Comparison of ENCODE assay signal across 13 cellular contexts in the genomic region with DNA sequence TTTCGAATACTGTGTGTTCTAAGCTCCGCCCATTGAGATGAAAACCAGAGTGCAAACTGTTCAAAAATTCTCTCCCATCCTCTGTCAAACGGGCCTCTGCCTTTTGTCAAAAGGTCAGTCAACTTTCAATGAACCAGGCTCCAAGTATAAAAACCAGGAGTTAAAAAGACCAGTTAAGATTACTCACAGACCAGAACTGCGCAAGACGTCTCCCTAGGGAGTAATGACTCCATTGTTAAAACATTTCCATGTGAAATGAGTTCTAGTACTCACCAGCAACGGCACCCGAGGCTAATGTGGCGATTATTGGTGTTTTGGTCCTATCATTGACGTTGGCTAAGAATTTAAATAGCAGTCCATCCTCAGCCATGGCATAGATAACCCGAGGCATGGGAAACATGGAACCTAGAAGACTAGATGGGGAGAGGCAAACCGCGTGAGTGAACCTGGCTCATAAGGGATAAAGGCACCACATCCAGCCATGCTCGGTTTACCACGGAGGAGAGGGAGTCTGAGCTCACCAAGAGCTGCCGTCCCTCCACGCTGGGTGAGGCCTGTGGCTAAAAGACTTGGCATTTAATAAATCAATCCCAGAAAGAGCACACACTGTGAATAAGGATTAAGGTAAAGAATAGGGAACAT.
DNase-seq lines count a peak whose midpoint lies in the region; ATAC-seq and TF ChIP-seq lines count a peak whose summit lies in the region.
"Had no signal": no experiment of that assay in that cellular context is flagged by ENCODE, and none has a peak within 500 bp of the region (broad histone marks: within the 10 kb centered on the region; RNA-seq: fewer than 3 reads in every experiment).

No MANE protein-coding gene starts in this region.

- H3K9me3 ChIP-seq in hepatocyte (ENCODE audit: low read depth), result no peaks in the 10 kb centered on the region
- no peaks in the 10 kb centered on the region for H3K9me3 ChIP-seq in thoracic aorta
- H3K9me3 ChIP-seq in H9 (ENCODE audit: control insufficient read depth, low read depth, low read length), result no peaks in the 10 kb centered on the region

- in situ Hi-C loops in brain microvascular endothelial cell (cut with HindIII; ENCODE audit: low pct_ligation_motif_present, low sequenced_read_pairs) (no loop called here), GM13977 (cut with MboI; ENCODE audit: low pct_unique_long_range_greater_than_20kb, low sequenced_read_pairs, unreplicated experiment) (loop anchor here (25.0 kb wide), 1 partner anchor 590 kb away; no protein-coding TSS in a partner anchor)

- H3K4me2 ChIP-seq in hepatocyte (no peak overlapping the region), H9 (ENCODE audit: insufficient read depth, insufficient read length, low read length) (no peak overlapping the region)
- H3K4me2 ChIP-seq: KMS-11 had no signal

- H3K36me3 ChIP-seq in brain microvascular endothelial cell (replicated peaks) (peaks cover 44% of the 10 kb centered on the region), hepatocyte (replicated peaks; ENCODE audit: insufficient read depth, low read depth) (no peaks in the 10 kb centered on the region), thoracic aorta (peaks cover 30% of the 10 kb centered on the region)

- H3K27me3 ChIP-seq in brain microvascular endothelial cell (replicated peaks), result no peaks in the 10 kb centered on the region
- H3K27me3 ChIP-seq in hepatocyte, result no peaks in the 10 kb centered on the region
- H3K27me3 ChIP-seq in thoracic aorta (replicated peaks; ENCODE audit: insufficient read depth), result no peaks in the 10 kb centered on the region
- no peaks in the 10 kb centered on the region for H3K27me3 ChIP-seq in H9 (ENCODE audit: insufficient read depth, low read length)

- H2BK12ac ChIP-seq in H9 (ENCODE audit: insufficient read length, low read depth, low read length), result no peak overlapping the region

- no peaks in the 10 kb centered on the region for H3K23me2 ChIP-seq in H9 (ENCODE audit: insufficient read length, low read depth, low read length, poor library complexity, severe bottlenecking)

- H2BK120ac ChIP-seq in H9 (ENCODE audit: low read depth, low read length, poor library complexity, severe bottlenecking), result no peak overlapping the region

- peaks cover 50 to 86% (median 74%) of the 10 kb centered on the region in 3 experiments; a peak in 6 of 7 replicates for H3K36me3 Mint-ChIP-seq in H9 (ENCODE audit: insufficient read depth in 1 of 3, low read depth in 3 of 3)

- no peak overlapping the region for H3K56ac ChIP-seq in H9 (ENCODE audit: insufficient read length, low read depth, low read length)

- H3K27ac ChIP-seq in brain microvascular endothelial cell (peak overlapping the region; percentile 93), hepatocyte (peak overlapping the region; percentile 31), thoracic aorta (peak overlapping the region in 1 of 2 donors; percentile 75), H9 (ENCODE audit: insufficient read length, low read depth, low read length) (no peak overlapping the region)
- H3K27ac ChIP-seq: KMS-11 had no signal

- H3K4me3 Mint-ChIP-seq in H9, result no peak overlapping the region
- H3K4me3 Mint-ChIP-seq: activated CD4-positive, alpha-beta T cell treated with anti-CD3 and anti-CD28 coated beads for 36 hours had no signal

- H3K4me3 ChIP-seq in brain microvascular endothelial cell (ENCODE audit: low read depth, low read length) (no peak overlapping the region), hepatocyte (no peak overlapping the region), thoracic aorta (no peak overlapping the region)

- no peak overlapping the region for H2AFZ ChIP-seq in hepatocyte
- no peak overlapping the region for H2AFZ ChIP-seq in H9 (ENCODE audit: low read length)

- DNase-seq in H4 (ENCODE audit: low spot score), result peak; percentile 55
- peak; percentile 99 for DNase-seq in brain microvascular endothelial cell
- DNase-seq in hepatocyte (ENCODE audit: low spot score), result peak; percentile 34
- DNase-seq in thoracic aorta (ENCODE audit: low spot score), result peak; percentile 38
- no peak for DNase-seq in stimulated activated CD4-positive, alpha-beta T cell treated with anti-CD3 and anti-CD28 coated beads, Interleukin-4, amount 100 ng/mL, for 1 hour
- DNase-seq in H9, result no peak
- no peak for DNase-seq in GM13977 (ENCODE audit: low spot score)
- DNase-seq in cortex of kidney (lab: John Stamatoyannopoulos, UW), result no peak
- DNase-seq: activated CD4-positive, alpha-beta T cell treated with anti-CD3 and anti-CD28 coated beads for 36 hours; activated gamma-delta T cell treated with Interleukin-2 at 50 U/mL for 16 hours; effector CD4-positive, alpha-beta T cell; stimulated activated CD4-positive, alpha-beta T cell treated with anti-CD3 and anti-CD28 coated beads, Interleukin-2, amount 100 ng/mL, for 48 hours had no signal

- peaks cover 0 to 6% of the 10 kb centered on the region in 2 experiments; a peak in 2 of 4 replicates for H3K4me1 Mint-ChIP-seq in H9
- H3K4me1 Mint-ChIP-seq: activated CD4-positive, alpha-beta T cell treated with anti-CD3 and anti-CD28 coated beads for 36 hours had no signal

- H3K27ac Mint-ChIP-seq in H9, result no peak overlapping the region
- H3K27ac Mint-ChIP-seq: activated CD4-positive, alpha-beta T cell treated with anti-CD3 and anti-CD28 coated beads for 36 hours had no signal

- no peak overlapping the region for H4K91ac ChIP-seq in H9 (ENCODE audit: insufficient read length, low read depth, low read length)

- no peak overlapping the region for H3K23ac ChIP-seq in H9 (ENCODE audit: insufficient read length, low read depth, low read length)

- H2BK5ac ChIP-seq in H9 (ENCODE audit: insufficient read length, low read length), result no peak overlapping the region

- H4K20me1 ChIP-seq in hepatocyte (ENCODE audit: insufficient read depth, poor library complexity, severe bottlenecking) (no peaks in the 10 kb centered on the region), H9 (ENCODE audit: control insufficient read depth, insufficient read depth, insufficient read length) (peaks cover 3% of the 10 kb centered on the region)

- H3K14ac ChIP-seq in H9 (ENCODE audit: insufficient read depth, low read length), result no peak overlapping the region

- H3K18ac ChIP-seq in H9 (ENCODE audit: insufficient read length, low read depth, low read length), result no peak overlapping the region

- H4K8ac ChIP-seq in H9 (replicated peaks; ENCODE audit: insufficient read length, low read depth, low read length), result no peak overlapping the region

- H3K9me3 Mint-ChIP-seq in H9, result no peaks in the 10 kb centered on the region

- H3K9ac ChIP-seq in H9 (ENCODE audit: extremely low read depth, insufficient read length, low read length), result no peak overlapping the region
- H3K9ac ChIP-seq: KMS-11 had no signal

- ATAC-seq in thoracic aorta (ENCODE audit: insufficient number of reproducible peaks, low FRiP score, low read depth), result peak; percentile 88
- ATAC-seq: activated CD4-positive, alpha-beta T cell treated with anti-CD3 and anti-CD28 coated beads for 36 hours had no signal

- no peaks in the 10 kb centered on the region for H3K9me2 ChIP-seq in hepatocyte (replicated peaks; ENCODE audit: insufficient read depth)

- H2BK15ac ChIP-seq in H9 (ENCODE audit: low read depth, low read length), result no peak overlapping the region

- H2BK20ac ChIP-seq in H9 (ENCODE audit: low read depth, low read length, poor library complexity, severe bottlenecking), result no peak overlapping the region

- TF ChIP-seq CTCF in brain microvascular endothelial cell (IDR thresholded peaks at IDR 0.05; ENCODE audit: low read depth, low read length, missing control alignments) (peak; percentile 3), hepatocyte (IDR thresholded peaks at IDR 0.05; ENCODE audit: poor library complexity) (no peak), thoracic aorta (IDR thresholded peaks at IDR 0.05) (no peak), H9 (conservative IDR thresholded peaks at IDR 0.05) (no peak), GM13977 (IDR thresholded peaks at IDR 0.05; ENCODE audit: extremely low read depth, insufficient read depth, missing control alignments) (no peak)

- H3K4ac ChIP-seq in H9 (ENCODE audit: low read depth, low read length), result no peak overlapping the region

- no peaks in the 10 kb centered on the region for H3K27me3 Mint-ChIP-seq in H9 (ENCODE audit: low read depth)
- H3K27me3 Mint-ChIP-seq: activated CD4-positive, alpha-beta T cell treated with anti-CD3 and anti-CD28 coated beads for 36 hours had no signal

- peaks cover 4% of the 10 kb centered on the region for H3K79me1 ChIP-seq in H9 (ENCODE audit: insufficient read depth, low read depth, low read length, poor library complexity, severe bottlenecking)

- H4K5ac ChIP-seq in H9 (ENCODE audit: insufficient read length, low read depth, low read length), result no peak overlapping the region

- H3T11ph ChIP-seq in H9 (ENCODE audit: low read length), result no peak overlapping the region

- 75% methylated on average over 16 of the region's 16 CpGs for WGBS in hepatocyte (ENCODE audit: low lambda C conversion rate, missing lambda C conversion rate)
- no CpG with 5 or more reads among the region's 16 CpGs for WGBS in H9 (ENCODE audit: extremely low coverage, insufficient read length, low lambda C conversion rate)

- H2AK5ac ChIP-seq in H9 (ENCODE audit: insufficient read length, low read length), result no peak overlapping the region

- peaks cover 12% of the 10 kb centered on the region for H3K4me1 ChIP-seq in hepatocyte (ENCODE audit: insufficient read depth)
- H3K4me1 ChIP-seq in thoracic aorta (ENCODE audit: control insufficient read depth in 1 of 2, low read depth in 2 of 2), result peaks cover 14 to 27% of the 10 kb centered on the region in 2 donors
- no peaks in the 10 kb centered on the region for H3K4me1 ChIP-seq in H9 (ENCODE audit: insufficient read depth, low read length)

- H3K79me2 ChIP-seq in hepatocyte (no peaks in the 10 kb centered on the region), H9 (ENCODE audit: insufficient read depth, low read length) (no peaks in the 10 kb centered on the region)

Comparison
In these comparisons a context has a peak if more than half of its experiments do, and no peak if none do; other contexts are left out.
1. DNase-seq: peak in H4 (single experiment), brain microvascular endothelial cell (single experiment), hepatocyte (single experiment) and thoracic aorta (single experiment); none in stimulated activated CD4-positive, alpha-beta T cell treated with anti-CD3 and anti-CD28 coated beads, Interleukin-4, amount 100 ng/mL, for 1 hour (single experiment), H9 (single experiment), GM13977 (single experiment) and cortex of kidney (single experiment).